Comparison of ENCODE assay signal across 15 cellular contexts in the genomic region with DNA sequence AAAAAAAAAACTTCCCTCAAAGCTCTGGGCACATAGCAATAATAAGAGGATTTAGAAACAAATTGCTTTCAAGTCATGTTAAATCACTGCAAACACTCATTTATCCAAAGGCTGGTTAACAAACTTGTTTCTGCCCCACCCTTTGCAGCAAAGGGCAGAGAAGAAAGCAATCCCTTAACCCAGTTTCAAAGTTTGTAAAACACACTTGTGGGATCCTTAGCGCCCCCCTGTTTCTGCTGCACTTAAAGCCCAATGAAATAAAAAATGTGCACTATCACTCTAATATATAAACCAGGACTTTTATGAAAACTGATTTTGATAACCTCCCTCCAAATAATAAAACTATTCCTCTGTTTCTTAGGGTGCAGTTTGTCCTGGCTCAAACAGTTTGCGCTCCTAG. TPM values are rescaled to one million over a fixed set of nuclear protein-coding genes. Genes with fewer than 3 reads are reported as not detected.
DNase-seq lines count a peak whose midpoint lies in the region; ATAC-seq, FAIRE-seq and TF ChIP-seq lines count a peak whose summit lies in the region.
"Had no signal": no experiment of that assay in that cellular context is flagged by ENCODE, and none has a peak within 500 bp of the region (broad histone marks: within the 10 kb centered on the region; RNA-seq: fewer than 3 reads in every experiment).

No MANE protein-coding gene starts in this region.

- FAIRE-seq in H1 (lab: Jason Lieb, UNC) = no peak
- FAIRE-seq: islet of Langerhans had no signal

- H2BK5ac ChIP-seq in H1 (ENCODE audit: low read depth, low read length) = no peak overlapping the region

- H2AFZ ChIP-seq in Karpas-422 (ENCODE audit: low read length) (0 out of 2 replicates have a peak overlapping the region, but pooled peaks have one; percentile 12), H1 (ENCODE audit: low read length) (no peak overlapping the region)

- peaks cover 36% of the 10 kb centered on the region for H3K23me2 ChIP-seq in H1 (ENCODE audit: low read depth, low read length)

- H3K4me1 Mint-ChIP-seq in neural crest cell = peaks cover 47% of the 10 kb centered on the region
- peaks cover 5% of the 10 kb centered on the region for H3K4me1 Mint-ChIP-seq in activated CD4-positive, alpha-beta T cell treated with anti-CD3 and anti-CD28 coated beads, Interleukin-2, amount 10 ng/mL, durations not matched to agents 7 days and 5 days
- H3K4me1 Mint-ChIP-seq: central memory CD8-positive, alpha-beta T cell had no signal

- no peaks in the 10 kb centered on the region for H3K4me1 ChIP-seq in Karpas-422 (ENCODE audit: low read length)
- H3K4me1 ChIP-seq in H1 (replicated peaks in 1 of 4; ENCODE audit: control insufficient read depth in 3 of 4, insufficient read depth in 4 of 4, low read length in 3 of 4) = peaks cover 0 to 9% (median 7%) of the 10 kb centered on the region in 4 experiments; a peak in 6 of 7 replicates

- H3K18ac ChIP-seq in H1 (ENCODE audit: extremely low read depth, low read length) = no peak overlapping the region

- no peak overlapping the region for H2BK20ac ChIP-seq in H1 (ENCODE audit: low read length)

- H2AK5ac ChIP-seq in H1 (ENCODE audit: low read depth, low read length) = no peak overlapping the region

- H3K79me2 ChIP-seq in Karpas-422 (ENCODE audit: low read length) = no peaks in the 10 kb centered on the region
- H3K79me2 ChIP-seq in H1 (ENCODE audit: control insufficient read depth in 1 of 2, insufficient read depth in 2 of 2, low read length in 2 of 2) = no peaks in the 10 kb centered on the region

- H3K56ac ChIP-seq in H1 (replicated peaks; ENCODE audit: insufficient read length, low read depth, low read length) = no peak overlapping the region

- H3K36me3 ChIP-seq in Karpas-422 (ENCODE audit: insufficient read depth, low read length) = no peaks in the 10 kb centered on the region
- no peaks in the 10 kb centered on the region for H3K36me3 ChIP-seq in H1 (ENCODE audit: control insufficient read depth in 2 of 4, insufficient read depth in 4 of 4, low read length in 3 of 4)

- H2BK15ac ChIP-seq in H1 (ENCODE audit: low read length) = no peak overlapping the region

- no peak overlapping the region for H4K5ac ChIP-seq in H1 (ENCODE audit: insufficient read length, low read depth, low read length)

- H3K27ac ChIP-seq in Karpas-422 (ENCODE audit: low read length) (no peak overlapping the region), H1 (ENCODE audit: low read depth, low read length) (no peak overlapping the region), RWPE1 (no peak overlapping the region)

- no peak for TF ChIP-seq EP300 in H1 (IDR thresholded peaks at IDR 0.05; ENCODE audit: borderline replicate concordance in 1 of 2, low read depth in 2 of 2, low read length in 2 of 2)

- H3K4me3 Mint-ChIP-seq in neural crest cell = peak overlapping the region; percentile 89
- H3K4me3 Mint-ChIP-seq in activated CD4-positive, alpha-beta T cell treated with anti-CD3 and anti-CD28 coated beads, Interleukin-2, amount 10 ng/mL, durations not matched to agents 7 days and 5 days = no peak overlapping the region
- H3K4me3 Mint-ChIP-seq: central memory CD8-positive, alpha-beta T cell; naive thymus-derived CD4-positive, alpha-beta T cell had no signal

- POLR2A ChIA-PET in H1 (lab: Charles Lee; ENCODE audit: partially characterized antibody) = no interaction called here
- POLR2A ChIA-PET in HEK293T (lab: Yijun Ruan, JAX) = no interaction called here
- POLR2A ChIA-PET in RWPE1 (lab: Yijun Ruan, JAX; ENCODE audit: low non-redundant PET) = no interaction called here
- POLR2A ChIA-PET in activated CD4-positive, alpha-beta T cell treated with anti-CD3 and anti-CD28 coated beads, Interleukin-2, amount 10 ng/mL, durations not matched to agents 7 days and 5 days (lab: Charles Lee) = no interaction called here

- CTCF ChIA-PET in H1 (lab: Charles Lee; ENCODE audit: partially characterized antibody) = interaction anchor here (0.5 to 3.0 kb wide), 17 partner anchors 8 to 624 kb away, joined by 3 to 11 read pairs (median 4); no protein-coding TSS in a partner anchor
- CTCF ChIA-PET in HEK293T (lab: Yijun Ruan, JAX) = interaction anchor here (0.9 to 1.3 kb wide), 4 partner anchors 15 to 28 kb away, joined by 4 to 7 read pairs (median 4); no protein-coding TSS in a partner anchor
- CTCF ChIA-PET in RWPE1 (lab: Yijun Ruan, JAX) = interaction anchor here (0.8 kb wide), 1 partner anchor 15 kb away, joined by 3 read pairs; no protein-coding TSS in a partner anchor
- CTCF ChIA-PET in activated CD4-positive, alpha-beta T cell treated with anti-CD3 and anti-CD28 coated beads, Interleukin-2, amount 10 ng/mL, durations not matched to agents 7 days and 5 days (lab: Charles Lee) = no interaction called here

- ATAC-seq in HG02763 (IDR thresholded peaks at IDR 0.05; ENCODE audit: unreplicated experiment) = no peak
- ATAC-seq: naive thymus-derived CD4-positive, alpha-beta T cell had no signal

- 18% methylated on average over 2 of the region's 2 CpGs; no CpG with 5 or more reads in 1 of the 2 experiments for WGBS in H1 (ENCODE audit: extremely low coverage in 1 of 2, insufficient coverage in 1 of 2, insufficient read length in 1 of 2, insufficient replicate concordance in 2 of 2, low coverage in 1 of 2, low lambda C conversion rate in 2 of 2, missing lambda C conversion rate in 1 of 2), 2 experiments

- H3K9ac ChIP-seq in Karpas-422 (ENCODE audit: low read length) (no peak overlapping the region), H1 (replicated peaks in 1 of 4; ENCODE audit: extremely low read depth in 1 of 4, low read depth in 3 of 4, low read length in 3 of 4) (no peak overlapping the region)

- no peak for TF ChIP-seq POLR2A in H1 (IDR thresholded peaks at IDR 0.05; ENCODE audit: control extremely low read depth in 1 of 2, low read depth in 2 of 2, low read length in 2 of 2)

- H3K9me3 Mint-ChIP-seq in neural crest cell = no peaks in the 10 kb centered on the region
- H3K9me3 Mint-ChIP-seq in activated CD4-positive, alpha-beta T cell treated with anti-CD3 and anti-CD28 coated beads, Interleukin-2, amount 10 ng/mL, durations not matched to agents 7 days and 5 days = peaks cover 1% of the 10 kb centered on the region
- H3K9me3 Mint-ChIP-seq: activated T-helper 2 cell treated with anti-CD3 and anti-CD28 coated beads, Interferon-gamma antibody, Interleukin-2, Interleukin-4, amounts not matched to agents 10 μg/mL and 5 μg/mL and 100 μg/mL, durations not matched to agents 14 hours and 24 hours and 36 hours; central memory CD8-positive, alpha-beta T cell had no signal

- H3K4me3 ChIP-seq in Karpas-422 (ENCODE audit: low read length) = no peak overlapping the region
- H3K4me3 ChIP-seq in H1 (ENCODE audit: extremely low read depth in 1 of 4, insufficient read depth in 2 of 4, low read depth in 3 of 4, low read length in 4 of 4) = peak overlapping the region; percentile 25 to 67 (median 37); a peak in 6 of 8 replicates

- H4K20me1 ChIP-seq in Karpas-422 (ENCODE audit: insufficient read depth, low read depth, low read length) = no peaks in the 10 kb centered on the region
- peaks cover 0 to 5% of the 10 kb centered on the region in 2 experiments for H4K20me1 ChIP-seq in H1 (replicated peaks in 1 of 2; ENCODE audit: control insufficient read depth in 1 of 2, insufficient read depth in 2 of 2, low read length in 2 of 2)

- H2BK12ac ChIP-seq in H1 (ENCODE audit: low read depth, low read length) = no peak overlapping the region

- no peak for TF ChIP-seq RAD21 in H1 (IDR thresholded peaks at IDR 0.05 in 1 of 2, conservative IDR thresholded peaks at IDR 0.05 in 1 of 2; ENCODE audit: low read depth in 2 of 2, low read length in 2 of 2)

- no peaks in the 10 kb centered on the region for H3K36me3 Mint-ChIP-seq in neural crest cell (ENCODE audit: low read depth)
- H3K36me3 Mint-ChIP-seq in activated CD4-positive, alpha-beta T cell treated with anti-CD3 and anti-CD28 coated beads, Interleukin-2, amount 10 ng/mL, durations not matched to agents 7 days and 5 days (ENCODE audit: low read depth) = peaks cover 5% of the 10 kb centered on the region

- H3K23ac ChIP-seq in H1 (ENCODE audit: insufficient read length) = no peak overlapping the region

- H3K9me3 ChIP-seq in Karpas-422 (ENCODE audit: low read length) (no peaks in the 10 kb centered on the region; the same call in none of the 2 replicates), H1 (ENCODE audit: insufficient read depth in 2 of 2, low read depth in 1 of 2, low read length in 1 of 2) (no peaks in the 10 kb centered on the region)

- no peak overlapping the region for H3K27ac Mint-ChIP-seq in neural crest cell (ENCODE audit: unreplicated experiment)
- H3K27ac Mint-ChIP-seq in activated CD4-positive, alpha-beta T cell treated with anti-CD3 and anti-CD28 coated beads, Interleukin-2, amount 10 ng/mL, durations not matched to agents 7 days and 5 days = no peak overlapping the region
- H3K27ac Mint-ChIP-seq: activated T-helper 2 cell treated with anti-CD3 and anti-CD28 coated beads, Interferon-gamma antibody, Interleukin-2, Interleukin-4, amounts not matched to agents 10 μg/mL and 5 μg/mL and 100 μg/mL, durations not matched to agents 14 hours and 24 hours and 36 hours; naive thymus-derived CD4-positive, alpha-beta T cell had no signal

- no peak overlapping the region for H3K4ac ChIP-seq in H1 (replicated peaks; ENCODE audit: insufficient read length, low read depth, low read length)

- H3K14ac ChIP-seq in H1 (ENCODE audit: insufficient read length) = no peak overlapping the region

- no peak for TF ChIP-seq CTCF in H1 (IDR thresholded peaks at IDR 0.05; ENCODE audit: control extremely low read depth in 1 of 3, insufficient read depth in 1 of 3, low read depth in 1 of 3, low read length in 3 of 3)
- TF ChIP-seq CTCF in neural crest cell (conservative IDR thresholded peaks at IDR 0.05) = no peak
- no peak for TF ChIP-seq CTCF in RWPE1 (conservative IDR thresholded peaks at IDR 0.05; ENCODE audit: low read depth)

- DNase-seq in Ammon's horn (ENCODE audit: low spot score) = peak; percentile 40
- DNase-seq in Karpas-422 = no peak
- DNase-seq in H1 (ENCODE audit: low read depth in 1 of 2, low spot score in 2 of 2) = no peak
- no peak for DNase-seq in neural crest cell (ENCODE audit: low read depth, low spot score)
- DNase-seq in HEK293T (ENCODE audit: extremely low spot score) = no peak
- no peak for DNase-seq in RWPE1 (ENCODE audit: low spot score)
- no peak for DNase-seq in activated CD4-positive, alpha-beta T cell treated with anti-CD3 and anti-CD28 coated beads, Interleukin-2, amount 10 ng/mL, durations not matched to agents 7 days and 5 days
- DNase-seq: activated CD4-positive, alpha-beta T cell treated with anti-CD3 and anti-CD28 coated beads for 48 hours; GDM1; KG1; naive thymus-derived CD4-positive, alpha-beta T cell had no signal

- no peaks in the 10 kb centered on the region for H3K79me1 ChIP-seq in H1 (ENCODE audit: low read depth, low read length)

- no peaks in the 10 kb centered on the region for H3K9me2 ChIP-seq in Karpas-422 (replicated peaks; ENCODE audit: insufficient read depth, low read length)

- H3K4me2 ChIP-seq in Karpas-422 (ENCODE audit: low read depth, low read length, poor library complexity, severe bottlenecking) = no peak overlapping the region
- peak overlapping the region; percentile 99 for H3K4me2 ChIP-seq in H1 (ENCODE audit: insufficient read depth in 1 of 2, low read depth in 2 of 2, low read length in 2 of 2)

- H2BK120ac ChIP-seq in H1 (replicated peaks; ENCODE audit: low read depth, low read length) = no peak overlapping the region

- peaks cover 49% of the 10 kb centered on the region for H3K27me3 Mint-ChIP-seq in neural crest cell (ENCODE audit: low read depth)
- H3K27me3 Mint-ChIP-seq in activated CD4-positive, alpha-beta T cell treated with anti-CD3 and anti-CD28 coated beads, Interleukin-2, amount 10 ng/mL, durations not matched to agents 7 days and 5 days = peaks cover 54% of the 10 kb centered on the region

- H4K91ac ChIP-seq in H1 (replicated peaks; ENCODE audit: insufficient read length, low read length) = no peak overlapping the region

- H4K8ac ChIP-seq in H1 (ENCODE audit: extremely low read depth, insufficient read depth, low read length) = no peak overlapping the region

- H3K27me3 ChIP-seq in Karpas-422 (ENCODE audit: low read length) (no peaks in the 10 kb centered on the region), H1 (replicated peaks in 1 of 4; ENCODE audit: control insufficient read depth in 3 of 4, extremely low read depth in 1 of 4, insufficient read depth in 3 of 4, low read length in 3 of 4) (peaks cover 20 to 38% (median 37%) of the 10 kb centered on the region in 4 experiments; a peak in 6 of 7 replicates)

RNA-seq across cellular contexts. Expression of a gene that starts 3.3 kb away (rescaled TPM):
- not detected in 2 replicates for total RNA-seq in Karpas-422 (2014; rRNA removed; shearing (Covaris generic); ENCODE audit: low replicate concordance)
- total RNA-seq in H1 (2021; fragmentation: NEBNext Ultra II Directional; extraction: Animal tissue kit (Norgen Biotek cat#: 25700)) = 9.3 and 10.0 TPM in 2 replicates
- polyA plus RNA-seq in H1 (2011; rRNA removed) = 2.2 and 3.0 TPM in 2 replicates
- polyA plus RNA-seq in H1 (2011; cell fraction: cytosol; rRNA removed) = 2.6 TPM
- polyA plus RNA-seq in H1 (2011; cell fraction: nucleus; rRNA removed) = 5.5 TPM
- 1.9 to 3.1 TPM (median 2.6 TPM) in 4 replicates for polyA plus RNA-seq in H1 (2012, experiment 1 of 2)
- 1.1 TPM for polyA plus RNA-seq in H1 (2012, experiment 2 of 2)
- polyA plus RNA-seq in H1 (2013, experiment 1 of 2) = 24.2 TPM
- 22.9 TPM for polyA plus RNA-seq in H1 (2013, experiment 2 of 2)
- 5.8 and 6.0 TPM in 2 replicates for polyA minus RNA-seq in H1 (2011; rRNA and poly(A)+ RNA removed)
- 4.3 TPM for polyA minus RNA-seq in H1 (2011; cell fraction: cytosol; rRNA and poly(A)+ RNA removed)
- 11.5 TPM for polyA minus RNA-seq in H1 (2011; cell fraction: nucleus; rRNA and poly(A)+ RNA removed)
- total RNA-seq in neural crest cell = 3.7 and 3.8 TPM in 2 replicates
- not detected for total RNA-seq in activated CD4-positive, alpha-beta T cell treated with anti-CD3 and anti-CD28 coated beads, Interleukin-2, amount 10 ng/mL, durations not matched to agents 7 days and 5 days
- total RNA-seq: naive thymus-derived CD4-positive, alpha-beta T cell had no signal
- polyA plus RNA-seq: naive thymus-derived CD4-positive, alpha-beta T cell had no signal
